ENCODE assay signal across 9 cellular contexts in the genomic region with DNA sequence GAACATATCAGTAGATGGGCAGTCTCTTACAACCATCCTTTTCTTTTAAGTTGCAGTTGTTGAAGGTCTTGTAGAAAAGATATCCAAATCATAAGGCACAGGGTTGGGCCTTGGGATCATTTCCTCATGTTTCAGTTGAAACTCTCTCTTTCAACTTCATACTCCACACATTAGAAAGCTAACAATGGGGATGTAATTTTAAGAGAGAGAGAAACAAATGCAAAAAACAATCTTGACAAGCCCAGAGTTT.
DNase-seq lines count a peak whose midpoint lies in the region; ATAC-seq and TF ChIP-seq lines count a peak whose summit lies in the region.
"Had no signal": no experiment of that assay in that cellular context is flagged by ENCODE, and none has a peak within 500 bp of the region (broad histone marks: within the 10 kb centered on the region; RNA-seq: fewer than 3 reads in every experiment).

No MANE protein-coding gene starts in this region.

- TF ChIP-seq CTCF in type B pancreatic cell (conservative IDR thresholded peaks at IDR 0.05) (no peak), omental fat pad (IDR thresholded peaks at IDR 0.05) (no peak)

- H3K27me3 ChIP-seq in iPS-18a (ENCODE audit: control insufficient read depth, insufficient read depth, low read length): no peaks in the 10 kb centered on the region

- H3K4me3 Mint-ChIP-seq in activated naive CD4-positive, alpha-beta T cell treated with anti-CD3 and anti-CD28 coated beads for 36 hours: peak overlapping the region; percentile 28
- peak overlapping the region; percentile 54 for H3K4me3 Mint-ChIP-seq in activated T-helper 1 cell treated with anti-CD3 and anti-CD28 coated beads, Interleukin-12 subunit alpha, Interleukin-12 subunit beta, Interleukin-2, Interleukin-4 antibody, amounts not matched to agents 30 ng/mL and 10 ng/mL and 1 ng/mL, durations not matched to agents 14 hours and 24 hours and 36 hours
- no peak overlapping the region for H3K4me3 Mint-ChIP-seq in type B pancreatic cell
- H3K4me3 Mint-ChIP-seq: activated CD8-positive, alpha-beta T cell treated with anti-CD3 and anti-CD28 coated beads, Interleukin-2, amount 10 ng/mL, durations not matched to agents 7 days and 5 days had no signal

- no peaks in the 10 kb centered on the region for H3K36me3 ChIP-seq in iPS-18a (ENCODE audit: control insufficient read depth, low read depth, low read length)

- intact Hi-C loops in activated naive CD4-positive, alpha-beta T cell treated with anti-CD3 and anti-CD28 coated beads for 36 hours (cut with micrococcal nuclease): no loop called here
- intact Hi-C loops in activated T-helper 1 cell treated with anti-CD3 and anti-CD28 coated beads, Interleukin-12 subunit alpha, Interleukin-12 subunit beta, Interleukin-2, Interleukin-4 antibody, amounts not matched to agents 30 ng/mL and 10 ng/mL and 1 ng/mL, durations not matched to agents 14 hours and 24 hours and 36 hours (cut with micrococcal nuclease): no loop called here

- peaks cover 2% of the 10 kb centered on the region for H3K36me3 Mint-ChIP-seq in activated naive CD4-positive, alpha-beta T cell treated with anti-CD3 and anti-CD28 coated beads for 36 hours (ENCODE audit: low read depth)
- peaks cover 6 to 12% of the 10 kb centered on the region in 2 donors for H3K36me3 Mint-ChIP-seq in activated naive CD4-positive, alpha-beta T cell treated with anti-CD3 and anti-CD28 coated beads, Interleukin-2, amount 50 U/mL, for 72 hours
- H3K36me3 Mint-ChIP-seq in activated T-helper 1 cell treated with anti-CD3 and anti-CD28 coated beads, Interleukin-12 subunit alpha, Interleukin-12 subunit beta, Interleukin-2, Interleukin-4 antibody, amounts not matched to agents 30 ng/mL and 10 ng/mL and 1 ng/mL, durations not matched to agents 14 hours and 24 hours and 36 hours (ENCODE audit: low read depth): no peaks in the 10 kb centered on the region
- H3K36me3 Mint-ChIP-seq in type B pancreatic cell: peaks cover 5% of the 10 kb centered on the region

- H3K4me1 Mint-ChIP-seq in activated naive CD4-positive, alpha-beta T cell treated with anti-CD3 and anti-CD28 coated beads for 36 hours (ENCODE audit: low read depth): peaks cover 4% of the 10 kb centered on the region
- no peaks in the 10 kb centered on the region for H3K4me1 Mint-ChIP-seq in activated T-helper 1 cell treated with anti-CD3 and anti-CD28 coated beads, Interleukin-12 subunit alpha, Interleukin-12 subunit beta, Interleukin-2, Interleukin-4 antibody, amounts not matched to agents 30 ng/mL and 10 ng/mL and 1 ng/mL, durations not matched to agents 14 hours and 24 hours and 36 hours (ENCODE audit: low read depth)
- H3K4me1 Mint-ChIP-seq in type B pancreatic cell (ENCODE audit: unreplicated experiment): peaks cover 7% of the 10 kb centered on the region

- peaks cover 21% of the 10 kb centered on the region for H3K4me1 ChIP-seq in iPS-18a (ENCODE audit: control insufficient read depth, low read depth, low read length)

- H3K9me3 ChIP-seq in iPS-18a (ENCODE audit: control insufficient read depth, low read depth, low read length): no peaks in the 10 kb centered on the region

- peaks cover 2% of the 10 kb centered on the region for H3K9me3 Mint-ChIP-seq in activated naive CD4-positive, alpha-beta T cell treated with anti-CD3 and anti-CD28 coated beads for 36 hours
- peaks cover 5 to 6% of the 10 kb centered on the region in 2 donors for H3K9me3 Mint-ChIP-seq in activated naive CD4-positive, alpha-beta T cell treated with anti-CD3 and anti-CD28 coated beads, Interleukin-2, amount 50 U/mL, for 72 hours
- no peaks in the 10 kb centered on the region for H3K9me3 Mint-ChIP-seq in activated T-helper 1 cell treated with anti-CD3 and anti-CD28 coated beads, Interleukin-12 subunit alpha, Interleukin-12 subunit beta, Interleukin-2, Interleukin-4 antibody, amounts not matched to agents 30 ng/mL and 10 ng/mL and 1 ng/mL, durations not matched to agents 14 hours and 24 hours and 36 hours
- no peaks in the 10 kb centered on the region for H3K9me3 Mint-ChIP-seq in type B pancreatic cell

- no peak overlapping the region for H3K27ac Mint-ChIP-seq in activated naive CD4-positive, alpha-beta T cell treated with anti-CD3 and anti-CD28 coated beads for 36 hours
- no peak overlapping the region for H3K27ac Mint-ChIP-seq in activated naive CD4-positive, alpha-beta T cell treated with anti-CD3 and anti-CD28 coated beads, Interleukin-2, amount 50 U/mL, for 72 hours
- no peak overlapping the region for H3K27ac Mint-ChIP-seq in activated T-helper 1 cell treated with anti-CD3 and anti-CD28 coated beads, Interleukin-12 subunit alpha, Interleukin-12 subunit beta, Interleukin-2, Interleukin-4 antibody, amounts not matched to agents 30 ng/mL and 10 ng/mL and 1 ng/mL, durations not matched to agents 14 hours and 24 hours and 36 hours
- peak overlapping the region; percentile 93 for H3K27ac Mint-ChIP-seq in type B pancreatic cell

- peak overlapping the region; percentile 92 for H3K4me3 ChIP-seq in iPS-18a (ENCODE audit: low read length)

- no peak for ATAC-seq in activated naive CD4-positive, alpha-beta T cell treated with anti-CD3 and anti-CD28 coated beads, Interleukin-2, amount 50 U/mL, for 72 hours
- no peak for ATAC-seq in omental fat pad (ENCODE audit: low FRiP score)

- peak overlapping the region; percentile 90 for H3K9ac ChIP-seq in iPS-18a (ENCODE audit: low read length)

- H3K27me3 Mint-ChIP-seq in activated naive CD4-positive, alpha-beta T cell treated with anti-CD3 and anti-CD28 coated beads for 36 hours (ENCODE audit: low read depth): peaks cover 16% of the 10 kb centered on the region
- H3K27me3 Mint-ChIP-seq in activated T-helper 1 cell treated with anti-CD3 and anti-CD28 coated beads, Interleukin-12 subunit alpha, Interleukin-12 subunit beta, Interleukin-2, Interleukin-4 antibody, amounts not matched to agents 30 ng/mL and 10 ng/mL and 1 ng/mL, durations not matched to agents 14 hours and 24 hours and 36 hours (ENCODE audit: insufficient read depth): peaks cover 20% of the 10 kb centered on the region
- H3K27me3 Mint-ChIP-seq in type B pancreatic cell: no peaks in the 10 kb centered on the region

- DNase-seq in activated naive CD4-positive, alpha-beta T cell treated with anti-CD3 and anti-CD28 coated beads for 36 hours: no peak
- no peak for DNase-seq in activated naive CD4-positive, alpha-beta T cell treated with anti-CD3 and anti-CD28 coated beads, Interleukin-2, amount 50 U/mL, for 72 hours (ENCODE audit: low spot score in 2 of 2)
- DNase-seq in activated T-helper 1 cell treated with anti-CD3 and anti-CD28 coated beads, Interleukin-12 subunit alpha, Interleukin-12 subunit beta, Interleukin-2, Interleukin-4 antibody, amounts not matched to agents 30 ng/mL and 10 ng/mL and 1 ng/mL, durations not matched to agents 14 hours and 24 hours and 36 hours (ENCODE audit: low spot score): no peak
- DNase-seq in type B pancreatic cell (ENCODE audit: extremely low spot score, unreplicated experiment): no peak
- no peak for DNase-seq in omental fat pad (ENCODE audit: low spot score)
- DNase-seq in central memory CD4-positive, alpha-beta T cell: no peak
- DNase-seq in CD1c-positive myeloid dendritic cell (ENCODE audit: extremely low spot score): no peak

- H3K27ac ChIP-seq in iPS-18a (ENCODE audit: low read length): no peak overlapping the region

- CTCF ChIA-PET in activated naive CD4-positive, alpha-beta T cell treated with anti-CD3 and anti-CD28 coated beads for 36 hours (lab: Charles Lee): no interaction called here
